ENCODE assay signal across 1 cellular context in genomic region chr1:68057564-68057963, GRCh38.
TF ChIP-seq lines count a peak whose summit lies in the region.

No MANE protein-coding gene starts in this region.

TF ChIP-seq in HepG2, 621 proteins besides CTCF, POLR2A, EP300 and RAD21:
- no peak for TF ChIP-seq NCOA5 (CRISPR knock-in tag; IDR thresholded peaks at IDR 0.05)
- no peak for TF ChIP-seq ZNF576 (CRISPR knock-in tag; IDR thresholded peaks at IDR 0.05)
- no peak for TF ChIP-seq MAFF (IDR thresholded peaks at IDR 0.05; ENCODE audit: low read depth, low read length)
- no peak for TF ChIP-seq ZNF343 (CRISPR knock-in tag; IDR thresholded peaks at IDR 0.05)
- TF ChIP-seq, protein P1, sequence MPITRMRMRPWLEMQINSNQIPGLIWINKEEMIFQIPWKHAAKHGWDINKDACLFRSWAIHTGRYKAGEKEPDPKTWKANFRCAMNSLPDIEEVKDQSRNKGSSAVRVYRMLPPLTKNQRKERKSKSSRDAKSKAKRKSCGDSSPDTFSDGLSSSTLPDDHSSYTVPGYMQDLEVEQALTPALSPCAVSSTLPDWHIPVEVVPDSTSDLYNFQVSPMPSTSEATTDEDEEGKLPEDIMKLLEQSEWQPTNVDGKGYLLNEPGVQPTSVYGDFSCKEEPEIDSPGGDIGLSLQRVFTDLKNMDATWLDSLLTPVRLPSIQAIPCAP (CRISPR knock-in tag; IDR thresholded peaks at IDR 0.05; ENCODE audit: low read depth), result no peak
- TF ChIP-seq SMC3 (IDR thresholded peaks at IDR 0.05; ENCODE audit: low read length), result no peak
- no peak for TF ChIP-seq ZNF850 (CRISPR knock-in tag; conservative IDR thresholded peaks at IDR 0.05)
- TF ChIP-seq KDM3A (CRISPR knock-in tag; IDR thresholded peaks at IDR 0.05; ENCODE audit: low read depth), result no peak
- TF ChIP-seq SRY (CRISPR knock-in tag; IDR thresholded peaks at IDR 0.05), result no peak
- no peak for TF ChIP-seq ATRX (CRISPR knock-in tag; IDR thresholded peaks at IDR 0.05; ENCODE audit: borderline replicate concordance)
- no peak for TF ChIP-seq ATF7-NPFF (CRISPR knock-in tag; IDR thresholded peaks at IDR 0.05; ENCODE audit: low read depth)
- TF ChIP-seq, protein P2, sequence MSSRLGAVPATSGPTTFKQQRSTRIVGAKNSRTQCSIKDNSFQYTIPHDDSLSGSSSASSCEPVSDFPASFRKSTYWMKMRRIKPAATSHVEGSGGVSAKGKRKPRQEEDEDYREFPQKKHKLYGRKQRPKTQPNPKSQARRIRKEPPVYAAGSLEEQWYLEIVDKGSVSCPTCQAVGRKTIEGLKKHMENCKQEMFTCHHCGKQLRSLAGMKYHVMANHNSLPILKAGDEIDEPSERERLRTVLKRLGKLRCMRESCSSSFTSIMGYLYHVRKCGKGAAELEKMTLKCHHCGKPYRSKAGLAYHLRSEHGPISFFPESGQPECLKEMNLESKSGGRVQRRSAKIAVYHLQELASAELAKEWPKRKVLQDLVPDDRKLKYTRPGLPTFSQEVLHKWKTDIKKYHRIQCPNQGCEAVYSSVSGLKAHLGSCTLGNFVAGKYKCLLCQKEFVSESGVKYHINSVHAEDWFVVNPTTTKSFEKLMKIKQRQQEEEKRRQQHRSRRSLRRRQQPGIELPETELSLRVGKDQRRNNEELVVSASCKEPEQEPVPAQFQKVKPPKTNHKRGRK (CRISPR knock-in tag; IDR thresholded peaks at IDR 0.05), result no peak
- TF ChIP-seq HES4 (CRISPR knock-in tag; IDR thresholded peaks at IDR 0.05; ENCODE audit: borderline replicate concordance), result no peak
- TF ChIP-seq, protein P3, sequence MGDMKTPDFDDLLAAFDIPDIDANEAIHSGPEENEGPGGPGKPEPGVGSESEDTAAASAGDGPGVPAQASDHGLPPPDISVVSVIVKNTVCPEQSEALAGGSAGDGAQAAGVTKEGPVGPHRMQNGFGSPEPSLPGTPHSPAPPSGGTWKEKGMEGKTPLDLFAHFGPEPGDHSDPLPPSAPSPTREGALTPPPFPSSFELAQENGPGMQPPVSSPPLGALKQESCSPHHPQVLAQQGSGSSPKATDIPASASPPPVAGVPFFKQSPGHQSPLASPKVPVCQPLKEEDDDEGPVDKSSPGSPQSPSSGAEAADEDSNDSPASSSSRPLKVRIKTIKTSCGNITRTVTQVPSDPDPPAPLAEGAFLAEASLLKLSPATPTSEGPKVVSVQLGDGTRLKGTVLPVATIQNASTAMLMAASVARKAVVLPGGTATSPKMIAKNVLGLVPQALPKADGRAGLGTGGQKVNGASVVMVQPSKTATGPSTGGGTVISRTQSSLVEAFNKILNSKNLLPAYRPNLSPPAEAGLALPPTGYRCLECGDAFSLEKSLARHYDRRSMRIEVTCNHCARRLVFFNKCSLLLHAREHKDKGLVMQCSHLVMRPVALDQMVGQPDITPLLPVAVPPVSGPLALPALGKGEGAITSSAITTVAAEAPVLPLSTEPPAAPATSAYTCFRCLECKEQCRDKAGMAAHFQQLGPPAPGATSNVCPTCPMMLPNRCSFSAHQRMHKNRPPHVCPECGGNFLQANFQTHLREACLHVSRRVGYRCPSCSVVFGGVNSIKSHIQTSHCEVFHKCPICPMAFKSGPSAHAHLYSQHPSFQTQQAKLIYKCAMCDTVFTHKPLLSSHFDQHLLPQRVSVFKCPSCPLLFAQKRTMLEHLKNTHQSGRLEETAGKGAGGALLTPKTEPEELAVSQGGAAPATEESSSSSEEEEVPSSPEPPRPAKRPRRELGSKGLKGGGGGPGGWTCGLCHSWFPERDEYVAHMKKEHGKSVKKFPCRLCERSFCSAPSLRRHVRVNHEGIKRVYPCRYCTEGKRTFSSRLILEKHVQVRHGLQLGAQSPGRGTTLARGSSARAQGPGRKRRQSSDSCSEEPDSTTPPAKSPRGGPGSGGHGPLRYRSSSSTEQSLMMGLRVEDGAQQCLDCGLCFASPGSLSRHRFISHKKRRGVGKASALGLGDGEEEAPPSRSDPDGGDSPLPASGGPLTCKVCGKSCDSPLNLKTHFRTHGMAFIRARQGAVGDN (CRISPR knock-in tag; IDR thresholded peaks at IDR 0.05), result no peak
